ENCODE assay signal across 8 cellular contexts in the genomic region with DNA sequence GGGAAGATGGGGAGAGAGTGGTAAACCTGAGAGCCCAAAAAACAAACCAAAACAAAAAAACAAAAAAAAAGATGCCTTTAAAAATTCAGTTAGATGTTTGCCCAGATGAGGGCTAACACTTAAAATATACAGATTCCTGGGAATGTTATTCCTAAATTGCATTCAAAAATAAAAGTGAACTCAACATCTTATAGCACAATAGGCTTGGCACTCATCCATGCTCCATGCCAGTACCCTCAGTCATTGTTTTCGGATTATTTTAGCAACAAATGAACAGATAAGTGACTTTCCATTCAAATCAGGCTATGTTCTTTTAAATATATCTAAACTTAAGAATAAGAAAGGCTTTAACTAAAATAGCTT. TPM values are rescaled to one million over a fixed set of nuclear protein-coding genes. Genes with fewer than 3 reads are reported as not detected.
DNase-seq lines count a peak whose midpoint lies in the region; ATAC-seq and TF ChIP-seq lines count a peak whose summit lies in the region.

No MANE protein-coding gene starts in this region.

- H3K27me3 ChIP-seq in testis: no peaks in the 10 kb centered on the region

- CTCF ChIA-PET in activated CD4-positive, alpha-beta T cell treated with anti-CD3 and anti-CD28 coated beads, Interleukin-2, amount 10 ng/mL, durations not matched to agents 7 days and 5 days (lab: Charles Lee): interaction anchor here (1.0 to 2.2 kb wide), 4 partner anchors 9 to 208 kb away, joined by 3 to 5 read pairs (median 4); no protein-coding TSS in a partner anchor

- in situ Hi-C loops in KBM-7 (cut with MboI; ENCODE audit: low pct_unique_long_range_greater_than_20kb, low sequenced_read_pairs): no loop called here

- H3K4me3 Mint-ChIP-seq in activated CD4-positive, alpha-beta T cell treated with anti-CD3 and anti-CD28 coated beads, Interleukin-2, amount 10 ng/mL, durations not matched to agents 7 days and 5 days: peak overlapping the region; percentile 98
- H3K4me3 Mint-ChIP-seq in activated T-helper 2 cell treated with anti-CD3 and anti-CD28 coated beads, Interferon-gamma antibody, Interleukin-2, Interleukin-4, amounts not matched to agents 10 μg/mL and 5 μg/mL and 100 μg/mL, durations not matched to agents 14 hours and 24 hours and 36 hours (ENCODE audit: low read depth): peak overlapping the region; percentile 95
- peak overlapping the region in 2 of 5 donors; percentile 0 to 99 for H3K4me3 Mint-ChIP-seq in immature natural killer cell

- H3K9me3 ChIP-seq in testis: no peaks in the 10 kb centered on the region

- H3K9me3 Mint-ChIP-seq in activated CD4-positive, alpha-beta T cell treated with anti-CD3 and anti-CD28 coated beads, Interleukin-2, amount 10 ng/mL, durations not matched to agents 7 days and 5 days: no peaks in the 10 kb centered on the region
- H3K9me3 Mint-ChIP-seq in activated T-helper 2 cell treated with anti-CD3 and anti-CD28 coated beads, Interferon-gamma antibody, Interleukin-2, Interleukin-4, amounts not matched to agents 10 μg/mL and 5 μg/mL and 100 μg/mL, durations not matched to agents 14 hours and 24 hours and 36 hours: no peaks in the 10 kb centered on the region
- no peaks in the 10 kb centered on the region for H3K9me3 Mint-ChIP-seq in immature natural killer cell

- no peak for TF ChIP-seq CTCF in testis (IDR thresholded peaks at IDR 0.05)

- TF ChIP-seq POLR2A in testis (IDR thresholded peaks at IDR 0.05): no peak

- POLR2A ChIA-PET in activated CD4-positive, alpha-beta T cell treated with anti-CD3 and anti-CD28 coated beads, Interleukin-2, amount 10 ng/mL, durations not matched to agents 7 days and 5 days (lab: Charles Lee): no interaction called here

- whole genome bisulfite sequencing in testis, 2 donors: 26 to 31% methylated on average over 1 of the region's 1 CpG

- no peaks in the 10 kb centered on the region for H3K36me3 ChIP-seq in testis (ENCODE audit: low read depth, missing control alignments)

- peak overlapping the region in 1 of 2 donors; percentile 98 for H3K4me3 ChIP-seq in testis

- peaks cover 20% of the 10 kb centered on the region for H3K36me3 Mint-ChIP-seq in activated CD4-positive, alpha-beta T cell treated with anti-CD3 and anti-CD28 coated beads, Interleukin-2, amount 10 ng/mL, durations not matched to agents 7 days and 5 days (ENCODE audit: low read depth)
- H3K36me3 Mint-ChIP-seq in activated T-helper 2 cell treated with anti-CD3 and anti-CD28 coated beads, Interferon-gamma antibody, Interleukin-2, Interleukin-4, amounts not matched to agents 10 μg/mL and 5 μg/mL and 100 μg/mL, durations not matched to agents 14 hours and 24 hours and 36 hours (ENCODE audit: low read depth): peaks cover 28% of the 10 kb centered on the region
- H3K36me3 Mint-ChIP-seq in immature natural killer cell: no peaks in the 10 kb centered on the region

- no peak for ATAC-seq in sciatic nerve

- peak overlapping the region; percentile 92 for H3K27ac Mint-ChIP-seq in activated CD4-positive, alpha-beta T cell treated with anti-CD3 and anti-CD28 coated beads, Interleukin-2, amount 10 ng/mL, durations not matched to agents 7 days and 5 days
- peak overlapping the region; percentile 87 for H3K27ac Mint-ChIP-seq in activated T-helper 2 cell treated with anti-CD3 and anti-CD28 coated beads, Interferon-gamma antibody, Interleukin-2, Interleukin-4, amounts not matched to agents 10 μg/mL and 5 μg/mL and 100 μg/mL, durations not matched to agents 14 hours and 24 hours and 36 hours
- H3K27ac Mint-ChIP-seq in immature natural killer cell: peak overlapping the region; percentile 70 to 98 (median 92)

- peaks cover 64% of the 10 kb centered on the region for H3K4me1 ChIP-seq in testis

- DNase-seq in activated CD4-positive, alpha-beta T cell treated with anti-CD3 and anti-CD28 coated beads, Interleukin-2, amount 10 ng/mL, durations not matched to agents 7 days and 5 days: no peak
- DNase-seq in activated CD4-positive, alpha-beta T cell treated with anti-CD3 and anti-CD28 coated beads for 4 hours: no peak
- DNase-seq in activated T-helper 2 cell treated with anti-CD3 and anti-CD28 coated beads, Interferon-gamma antibody, Interleukin-2, Interleukin-4, amounts not matched to agents 10 μg/mL and 5 μg/mL and 100 μg/mL, durations not matched to agents 14 hours and 24 hours and 36 hours (ENCODE audit: low spot score): no peak
- DNase-seq in immature natural killer cell: no peak
- no peak for DNase-seq in testis
- DNase-seq in stimulated activated CD4-positive, alpha-beta T cell treated with anti-CD3 and anti-CD28 coated beads, Interleukin-4, amount 100 ng/mL, for 1 hour: no peak
- DNase-seq in KBM-7: no peak
- DNase-seq in sciatic nerve (ENCODE audit: low spot score): no peak

- H3K27me3 Mint-ChIP-seq in activated CD4-positive, alpha-beta T cell treated with anti-CD3 and anti-CD28 coated beads, Interleukin-2, amount 10 ng/mL, durations not matched to agents 7 days and 5 days: peaks cover 3% of the 10 kb centered on the region
- H3K27me3 Mint-ChIP-seq in activated T-helper 2 cell treated with anti-CD3 and anti-CD28 coated beads, Interferon-gamma antibody, Interleukin-2, Interleukin-4, amounts not matched to agents 10 μg/mL and 5 μg/mL and 100 μg/mL, durations not matched to agents 14 hours and 24 hours and 36 hours (ENCODE audit: low read depth): peaks cover 4% of the 10 kb centered on the region
- H3K27me3 Mint-ChIP-seq in immature natural killer cell (ENCODE audit: low read depth in 3 of 3): peaks cover 2 to 16% (median 5%) of the 10 kb centered on the region in 3 donors

- intact Hi-C loops in activated T-helper 2 cell treated with anti-CD3 and anti-CD28 coated beads, Interferon-gamma antibody, Interleukin-2, Interleukin-4, amounts not matched to agents 10 μg/mL and 5 μg/mL and 100 μg/mL, durations not matched to agents 14 hours and 24 hours and 36 hours (cut with micrococcal nuclease): loop anchor here (5.0 to 10.0 kb wide), 9 partner anchors 61 to 1288 kb away; partner anchors contain the start of genes CD101 and TENT5C
- intact Hi-C loops in testis (cut with DNase I; ENCODE audit: low total_unique reads) (no loop called here), sciatic nerve (cut with DNase I) (no loop called here)

- peak overlapping the region; percentile 95 to 97 for H3K27ac ChIP-seq in testis

- peaks cover 68% of the 10 kb centered on the region for H3K4me1 Mint-ChIP-seq in activated CD4-positive, alpha-beta T cell treated with anti-CD3 and anti-CD28 coated beads, Interleukin-2, amount 10 ng/mL, durations not matched to agents 7 days and 5 days
- peaks cover 58% of the 10 kb centered on the region for H3K4me1 Mint-ChIP-seq in activated T-helper 2 cell treated with anti-CD3 and anti-CD28 coated beads, Interferon-gamma antibody, Interleukin-2, Interleukin-4, amounts not matched to agents 10 μg/mL and 5 μg/mL and 100 μg/mL, durations not matched to agents 14 hours and 24 hours and 36 hours (ENCODE audit: low read depth)
- H3K4me1 Mint-ChIP-seq in immature natural killer cell: peaks cover 63 to 77% of the 10 kb centered on the region in 2 donors

RNA-seq across cellular contexts. Expression of gene ATP1A1, which starts 3.7 kb away (rescaled TPM):
- 100 to 1,000 TPM; 260 to 274 TPM for total RNA-seq in activated CD4-positive, alpha-beta T cell treated with anti-CD3 and anti-CD28 coated beads, Interleukin-2, amount 10 ng/mL, durations not matched to agents 7 days and 5 days
- 196 and 200 TPM in 2 replicates for total RNA-seq in activated T-helper 2 cell treated with anti-CD3 and anti-CD28 coated beads, Interferon-gamma antibody, Interleukin-2, Interleukin-4, amounts not matched to agents 10 μg/mL and 5 μg/mL and 100 μg/mL, durations not matched to agents 14 hours and 24 hours and 36 hours
- polyA plus RNA-seq in immature natural killer cell (10 to 100 TPM; 21.5 to 38.7 (median 24.2) TPM), testis (ENCODE audit: insufficient read depth, low read depth, low replicate concordance) (394 TPM)
- total RNA-seq in testis (100 to 1,000 TPM; 444 to 561 TPM), sciatic nerve (251 TPM)
